Comparison of ENCODE assay signal across 35 cellular contexts in genomic region chr6:127576874-127577273, GRCh38. TPM values are rescaled to one million over a fixed set of nuclear protein-coding genes. Genes with fewer than 3 reads are reported as not detected.
"Had no signal": no experiment of that assay in that cellular context is flagged by ENCODE, and none has a peak within 500 bp of the region (broad histone marks: within the 10 kb centered on the region; RNA-seq: fewer than 3 reads in every experiment).

TSS of gene C6orf58 (plus strand) at chr6:127577174. CDS start at chr6:127577186, 12 bp downstream.

- DNase-seq: activated CD4-positive, alpha-beta T cell treated with anti-CD3 and anti-CD28 coated beads for 1 hour; activated CD4-positive, alpha-beta T cell treated with anti-CD3 and anti-CD28 coated beads for 48 hours; activated CD4-positive, CD25-positive, alpha-beta regulatory T cell; activated CD8-positive, alpha-beta T cell treated with anti-CD3 and anti-CD28 coated beads for 36 hours; activated effector memory CD4-positive, alpha-beta T cell treated with anti-CD3 and anti-CD28 coated beads, Interleukin-2, amount 50 U/mL, for 16 hours; activated naive CD4-positive, alpha-beta T cell; activated naive CD4-positive, alpha-beta T cell treated with anti-CD3 and anti-CD28 coated beads, Interleukin-2, amount 50 U/mL, for 16 hours; activated naive CD8-positive, alpha-beta T cell treated with anti-CD3 and anti-CD28 coated beads for 36 hours; activated T-cell treated with anti-CD3 and anti-CD28 coated beads, Interleukin-2, amount 50 U/mL, for 1 hour; activated T-cell treated with anti-CD3 and anti-CD28 coated beads, Interleukin-2, amount 50 U/mL, for 72 hours; amniotic stem cell; aorta; brain microvascular endothelial cell; central memory CD4-positive, alpha-beta T cell; Kasumi-1; KG1; MM.1S; NCI-H1092; NCI-H1436 treated with DMSO at 0.1 percent for 48 hours; NCI-H1694 treated with DMSO at 0.1 percent for 48 hours; NCI-H2029; NCI-H345; NCI-H524 treated with DMSO at 0.1 percent for 48 hours; Right ventricle myocardium superior; SK-N-SH; SW 1271; T-helper 1 cell; T-helper 2 cell; T-helper 9 cell; WERI-Rb-1 had no signal

- H3K27me3 ChIP-seq: brain microvascular endothelial cell, SJSA1 had no signal

- H3K9me3 ChIP-seq: SJSA1, SK-N-SH had no signal

- H3K4me1 ChIP-seq: SJSA1 had no signal

- H3K4me3 ChIP-seq: SJSA1 had no signal

- H3K36me3 ChIP-seq: brain microvascular endothelial cell, SJSA1, WERI-Rb-1 had no signal

- ATAC-seq: activated CD8-positive, alpha-beta T cell treated with anti-CD3 and anti-CD28 coated beads for 36 hours; activated T-cell treated with anti-CD3 and anti-CD28 coated beads, Interleukin-2, amount 50 U/mL, for 72 hours; activated T-helper 17 cell treated with anti-CD3 and anti-CD28 coated beads, Interleukin-2, amount 50 U/mL, for 72 hours had no signal

- H3K27ac ChIP-seq: brain microvascular endothelial cell, SJSA1, WERI-Rb-1 had no signal

RNA-seq across cellular contexts. Expression of gene C6orf58, which starts in this region (rescaled TPM):
- total RNA-seq: activated CD8-positive, alpha-beta memory T cell treated with anti-CD3 and anti-CD28 coated beads for 36 hours; activated CD8-positive, alpha-beta T cell treated with anti-CD3 and anti-CD28 coated beads for 36 hours; activated T-cell treated with anti-CD3 and anti-CD28 coated beads, Interleukin-2, amount 50 U/mL, for 72 hours; activated T-helper 17 cell treated with anti-CD3 and anti-CD28 coated beads, Interleukin-2, amount 50 U/mL, for 72 hours; aorta; cerebellum; NCI-H460; Right ventricle myocardium superior; SJSA1 had no signal
- polyA plus RNA-seq: aorta had no signal
